1 cellular context compared by ENCODE assay signal in genomic region chr3:66463054-66463631, GRCh38.
TF ChIP-seq lines count a peak whose summit lies in the region.

No MANE protein-coding gene starts in this region.

TF ChIP-seq in GM23338, 12 proteins besides CTCF, POLR2A, EP300 and RAD21:
- TF ChIP-seq ZNF462 (CRISPR knock-in tag; IDR thresholded peaks at IDR 0.05) = no peak
- no peak for TF ChIP-seq NANOG (IDR thresholded peaks at IDR 0.05; ENCODE audit: borderline replicate concordance)
- no peak for TF ChIP-seq ZNF114 (CRISPR knock-in tag; IDR thresholded peaks at IDR 0.05)
- TF ChIP-seq EZH2phosphoT487 (IDR thresholded peaks at IDR 0.05; ENCODE audit: unreplicated experiment) = no peak
- TF ChIP-seq JUNB (IDR thresholded peaks at IDR 0.05; ENCODE audit: unreplicated experiment) = no peak
